ENCODE assay signal across 21 cellular contexts in the genomic region with DNA sequence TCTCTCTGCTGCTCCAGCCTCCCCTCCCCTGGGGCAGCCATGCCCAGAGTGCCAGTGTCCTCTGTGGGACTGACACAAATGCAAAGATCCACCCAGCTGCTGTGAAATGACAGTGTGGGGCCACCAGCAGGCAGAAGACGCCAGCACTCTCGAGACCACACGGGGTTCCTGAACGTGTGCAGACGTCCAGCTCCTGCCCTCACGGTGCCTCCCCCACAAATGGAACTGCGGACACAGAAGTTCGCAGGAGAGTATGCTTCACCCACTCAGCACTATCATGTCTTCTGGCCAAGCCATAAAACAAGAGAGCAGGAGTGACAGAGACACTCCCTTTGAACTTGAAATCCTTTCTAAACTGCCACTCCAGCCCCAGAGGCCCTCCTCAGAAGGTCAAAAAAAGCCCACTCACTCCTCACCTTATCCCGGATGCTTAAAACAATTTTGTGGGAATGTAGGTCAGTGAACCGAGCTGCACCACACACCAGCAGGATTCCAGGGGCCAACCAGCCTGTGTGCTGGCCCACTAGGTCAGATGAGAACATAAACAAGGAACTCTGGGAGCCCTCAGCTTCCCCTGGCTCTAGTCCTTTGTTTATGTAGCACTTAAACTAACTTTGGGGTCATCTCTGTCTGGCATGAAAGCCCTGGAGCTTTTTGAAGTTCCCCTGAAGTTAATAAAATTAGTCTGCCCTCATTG.
A peak's percentile ranks its signal among the peaks of the same experiment; 100 is the strongest.
DNase-seq lines count a peak whose midpoint lies in the region; ATAC-seq and TF ChIP-seq lines count a peak whose summit lies in the region.
"Had no signal": no experiment of that assay in that cellular context is flagged by ENCODE, and none has a peak within 500 bp of the region (broad histone marks: within the 10 kb centered on the region; RNA-seq: fewer than 3 reads in every experiment).

No MANE protein-coding gene starts in this region.

- peaks cover 8% of the 10 kb centered on the region for H3K27me3 Mint-ChIP-seq in neural progenitor cell (ENCODE audit: insufficient read depth, low read depth)
- H3K27me3 Mint-ChIP-seq: activated naive CD8-positive, alpha-beta T cell had no signal

- H3K36me3 Mint-ChIP-seq in neural progenitor cell, result peaks cover 10% of the 10 kb centered on the region

- H3K4me3 Mint-ChIP-seq in neural progenitor cell, result no peak overlapping the region
- H3K4me3 Mint-ChIP-seq: activated naive CD8-positive, alpha-beta T cell; CD8-positive, alpha-beta T cell had no signal

- H3K9me3 Mint-ChIP-seq in neural progenitor cell, result no peaks in the 10 kb centered on the region
- H3K9me3 Mint-ChIP-seq: CD8-positive, alpha-beta T cell had no signal

- H3K27me3 ChIP-seq in adipocyte (replicated peaks; ENCODE audit: control insufficient read depth, insufficient read depth, low read length), result no peaks in the 10 kb centered on the region
- H3K27me3 ChIP-seq in neural progenitor cell, result no peaks in the 10 kb centered on the region
- H3K27me3 ChIP-seq in right atrium auricular region, result no peaks in the 10 kb centered on the region
- H3K27me3 ChIP-seq: Peyer's patch, tibial artery had no signal

- H3K4me2 ChIP-seq in neural progenitor cell, result no peak overlapping the region
- H3K4me2 ChIP-seq: A549, KMS-11 had no signal

- H3K4me3 ChIP-seq in adipocyte (ENCODE audit: low read length), result no peak overlapping the region
- H3K4me3 ChIP-seq in fibroblast of pulmonary artery (replicated peaks; ENCODE audit: low read depth, low read length), result no peak overlapping the region
- no peak overlapping the region for H3K4me3 ChIP-seq in neural progenitor cell
- no peak overlapping the region for H3K4me3 ChIP-seq in right atrium auricular region
- H3K4me3 ChIP-seq: A549, Peyer's patch, SK-N-MC, tibial artery had no signal

- no peaks in the 10 kb centered on the region for H3F3A ChIP-seq in neural progenitor cell (ENCODE audit: low read depth)

- H2AFZ ChIP-seq in neural progenitor cell (replicated peaks), result no peak overlapping the region

- no peaks in the 10 kb centered on the region for H3K79me2 ChIP-seq in neural progenitor cell (ENCODE audit: low read depth)

- peak overlapping the region; percentile 53 for H3K27ac Mint-ChIP-seq in neural progenitor cell
- H3K27ac Mint-ChIP-seq: activated naive CD8-positive, alpha-beta T cell; CD8-positive, alpha-beta T cell had no signal

- no peak overlapping the region for H3K9ac ChIP-seq in adipocyte (ENCODE audit: low read length)
- no peak overlapping the region for H3K9ac ChIP-seq in neural progenitor cell
- H3K9ac ChIP-seq: KMS-11 had no signal

- peak; percentile 46 for DNase-seq in adipocyte (ENCODE audit: low read depth)
- peak; percentile 7 for DNase-seq in fibroblast of pulmonary artery (ENCODE audit: low read depth)
- DNase-seq in neural progenitor cell (ENCODE audit: low spot score), result no peak
- DNase-seq in NCI-H345 treated with DMSO at 0.1 percent for 48 hours (lab: John Stamatoyannopoulos, UW; ENCODE audit: unreplicated experiment), result no peak
- no peak for DNase-seq in activated CD4-positive, alpha-beta T cell treated with anti-CD3 and anti-CD28 coated beads for 48 hours
- no peak for DNase-seq in right atrium auricular region (ENCODE audit: low spot score)
- DNase-seq: CD8-positive, alpha-beta T cell; DND-41; glutamatergic neuron; NCI-H1092 treated with DMSO at 0.1 percent for 48 hours; NCI-H748 treated with DMSO at 0.1 percent for 48 hours; nucleus accumbens; tibial artery had no signal

- no peaks in the 10 kb centered on the region for H3K4me1 ChIP-seq in adipocyte (ENCODE audit: control insufficient read depth, insufficient read depth, low read length)
- no peaks in the 10 kb centered on the region for H3K4me1 ChIP-seq in neural progenitor cell
- peaks cover 0 to 14% of the 10 kb centered on the region in 2 donors for H3K4me1 ChIP-seq in right atrium auricular region
- H3K4me1 ChIP-seq: A549 had no signal

- no peaks in the 10 kb centered on the region for H4K20me1 ChIP-seq in neural progenitor cell (ENCODE audit: low read depth)

- peaks cover 7% of the 10 kb centered on the region for H3K36me3 ChIP-seq in adipocyte (ENCODE audit: control insufficient read depth, insufficient read depth, low read length, severe bottlenecking)
- H3K36me3 ChIP-seq in neural progenitor cell, result no peaks in the 10 kb centered on the region
- peaks cover 7% of the 10 kb centered on the region for H3K36me3 ChIP-seq in right atrium auricular region

- H3K9me3 ChIP-seq in adipocyte (ENCODE audit: control insufficient read depth, low read length) (no peaks in the 10 kb centered on the region), neural progenitor cell (ENCODE audit: low read depth) (no peaks in the 10 kb centered on the region), right atrium auricular region (no peaks in the 10 kb centered on the region)
- H3K9me3 ChIP-seq: A549, Peyer's patch, tibial artery had no signal

- ATAC-seq in GM19023 (IDR thresholded peaks at IDR 0.05; ENCODE audit: unreplicated experiment), result no peak
- ATAC-seq: A549; CD8-positive, alpha-beta T cell had no signal

- peaks cover 36% of the 10 kb centered on the region for H3K4me1 Mint-ChIP-seq in neural progenitor cell

- no peak for TF ChIP-seq CTCF in 22Rv1 (IDR thresholded peaks at IDR 0.05)
- no peak for TF ChIP-seq CTCF in fibroblast of pulmonary artery (IDR thresholded peaks at IDR 0.05; ENCODE audit: low read length, missing control alignments)
- TF ChIP-seq CTCF in neural progenitor cell (IDR thresholded peaks at IDR 0.05), result no peak
- TF ChIP-seq CTCF in right atrium auricular region (IDR thresholded peaks at IDR 0.05), result no peak

- H3K27ac ChIP-seq in 22Rv1 (peak overlapping the region; percentile 98), neural progenitor cell (no peak overlapping the region), right atrium auricular region (peak overlapping the region in 1 of 2 donors; percentile 2)
- H3K27ac ChIP-seq: A549, HL-60, KMS-11, Peyer's patch, SK-N-MC, tibial artery had no signal

Comparison
In these comparisons a context has a peak if more than half of its experiments do, and no peak if none do; other contexts are left out.
1. DNase-seq: peak in adipocyte (single experiment) and fibroblast of pulmonary artery (single experiment); none in neural progenitor cell (single experiment), NCI-H345 treated with DMSO at 0.1 percent for 48 hours (single experiment), activated CD4-positive, alpha-beta T cell treated with anti-CD3 and anti-CD28 coated beads for 48 hours (single experiment) and right atrium auricular region (single experiment).